ENCODE assay signal across 20 cellular contexts in genomic region chr9:95094002-95094401, GRCh38.
DNase-seq lines count a peak whose midpoint lies in the region; ATAC-seq and TF ChIP-seq lines count a peak whose summit lies in the region.
"Had no signal": no experiment of that assay in that cellular context is flagged by ENCODE, and none has a peak within 500 bp of the region (broad histone marks: within the 10 kb centered on the region; RNA-seq: fewer than 3 reads in every experiment).

No MANE protein-coding gene starts in this region.

- TF ChIP-seq CTCF in nephron (IDR thresholded peaks at IDR 0.05; ENCODE audit: unreplicated experiment in 3 of 3) = no peak
- TF ChIP-seq CTCF in stomach (IDR thresholded peaks at IDR 0.05) = no peak
- TF ChIP-seq CTCF in chondrocyte (IDR thresholded peaks at IDR 0.05) = no peak

- H3K4me2 ChIP-seq in BLaER1 treated with 17β-estradiol and CSF1 and Interleukin-3, amounts not matched to agents 10 nM and 100 nM = peak overlapping the region; percentile 72 to 94 (median 87)
- H3K4me2 ChIP-seq in mesendoderm (ENCODE audit: low read length) = no peak overlapping the region

- no peak overlapping the region for H3K56ac ChIP-seq in mesendoderm (ENCODE audit: low read length)

- H3K27me3 Mint-ChIP-seq in nephron (ENCODE audit: low read depth) = no peaks in the 10 kb centered on the region
- H3K27me3 Mint-ChIP-seq in chondrocyte (ENCODE audit: low read depth) = no peaks in the 10 kb centered on the region
- H3K27me3 Mint-ChIP-seq: activated CD8-positive, alpha-beta T cell treated with anti-CD3 and anti-CD28 coated beads for 36 hours; activated T-cell treated with anti-CD3 and anti-CD28 coated beads, Interleukin-2, amount 50 U/mL, for 24 hours; CD4-positive, CD25-positive, alpha-beta regulatory T cell; stimulated activated naive CD8-positive, alpha-beta T cell treated with anti-CD3 and anti-CD28 coated beads, Interleukin-15, Interleukin-2, amounts not matched to agents 100 ng/mL and 50 ng/mL, for 24 hours had no signal

- H3K4ac ChIP-seq in mesendoderm (ENCODE audit: low read depth, low read length) = no peak overlapping the region

- H3K4me3 Mint-ChIP-seq in nephron (no peak overlapping the region), chondrocyte (ENCODE audit: unreplicated experiment) (no peak overlapping the region)
- H3K4me3 Mint-ChIP-seq: activated CD8-positive, alpha-beta T cell treated with anti-CD3 and anti-CD28 coated beads for 36 hours; activated T-cell treated with anti-CD3 and anti-CD28 coated beads, Interleukin-2, amount 50 U/mL, for 24 hours; CD4-positive, CD25-positive, alpha-beta regulatory T cell; stimulated activated naive CD8-positive, alpha-beta T cell treated with anti-CD3 and anti-CD28 coated beads, Interleukin-15, Interleukin-2, amounts not matched to agents 100 ng/mL and 50 ng/mL, for 24 hours had no signal

- H3K9me3 ChIP-seq in BLaER1 treated with 17β-estradiol and CSF1 and Interleukin-3, amounts not matched to agents 10 nM and 100 nM (replicated peaks in 1 of 11) = no peaks in the 10 kb centered on the region; a peak in 1 of 22 replicates
- H3K9me3 ChIP-seq in stomach = no peaks in the 10 kb centered on the region
- H3K9me3 ChIP-seq: ovary had no signal

- no peak for TF ChIP-seq POLR2A in stomach (IDR thresholded peaks at IDR 0.05)

- H3K23ac ChIP-seq in mesendoderm (ENCODE audit: low read length) = no peak overlapping the region

- H2BK5ac ChIP-seq in mesendoderm (ENCODE audit: low read length) = no peak overlapping the region

- peaks cover 0 to 27% (median 10%) of the 10 kb centered on the region in 11 experiments; a peak in 10 of 22 replicates for H4K20me1 ChIP-seq in BLaER1 treated with 17β-estradiol and CSF1 and Interleukin-3, amounts not matched to agents 10 nM and 100 nM

- H3K18ac ChIP-seq in mesendoderm (ENCODE audit: low read length) = no peak overlapping the region

- no peak overlapping the region for H3K4me3 ChIP-seq in BLaER1 treated with 17β-estradiol and CSF1 and Interleukin-3, amounts not matched to agents 10 nM and 100 nM
- no peak overlapping the region for H3K4me3 ChIP-seq in stomach
- no peak overlapping the region for H3K4me3 ChIP-seq in mesendoderm (ENCODE audit: low read length)
- H3K4me3 ChIP-seq: lung, ovary had no signal

- H3K36me3 Mint-ChIP-seq in nephron (ENCODE audit: low read depth) (peaks cover 36% of the 10 kb centered on the region), chondrocyte (ENCODE audit: low read depth) (peaks cover 10% of the 10 kb centered on the region)
- H3K36me3 Mint-ChIP-seq: CD4-positive, CD25-positive, alpha-beta regulatory T cell had no signal

- TF ChIP-seq EP300 in stomach (IDR thresholded peaks at IDR 0.05) = no peak

- H4K5ac ChIP-seq in mesendoderm (ENCODE audit: low read length) = no peak overlapping the region

- H3K9ac ChIP-seq in BLaER1 treated with 17β-estradiol and CSF1 and Interleukin-3, amounts not matched to agents 10 nM and 100 nM = 0 out of 22 replicates have a peak overlapping the region, but pooled peaks of 1 of the 11 experiments have one; percentile 17
- H3K9ac ChIP-seq in mesendoderm (ENCODE audit: low read length) = no peak overlapping the region

- intact Hi-C loops in stomach (cut with DNase I; ENCODE audit: low total_unique reads) = no loop called here

- 75 to 91% (median 87%) methylated on average over 10 of the region's 10 CpGs for WGBS in stomach, 5 donors
- no CpG with 5 or more reads among the region's 10 CpGs for WGBS in mesendoderm (ENCODE audit: extremely low coverage, insufficient coverage, low lambda C conversion rate)

- H3K79me2 ChIP-seq in mesendoderm (ENCODE audit: control insufficient read depth, insufficient read depth, low read length) = no peaks in the 10 kb centered on the region

- peaks cover 48 to 87% (median 81%) of the 10 kb centered on the region in 10 experiments for H3K4me1 ChIP-seq in BLaER1 treated with 17β-estradiol and CSF1 and Interleukin-3, amounts not matched to agents 10 nM and 100 nM
- H3K4me1 ChIP-seq in stomach = peaks cover 49 to 97% (median 78%) of the 10 kb centered on the region in 4 donors
- H3K4me1 ChIP-seq in mesendoderm (ENCODE audit: control insufficient read depth, low read depth, low read length) = peaks cover 3% of the 10 kb centered on the region

- DNase-seq in stomach (no peak), mesendoderm (no peak), NCI-H2196 treated with DMSO at 0.1 percent for 48 hours (lab: John Stamatoyannopoulos, UW; ENCODE audit: unreplicated experiment) (no peak), chondrocyte (ENCODE audit: low spot score) (no peak)
- DNase-seq: activated CD8-positive, alpha-beta T cell treated with anti-CD3 and anti-CD28 coated beads for 36 hours; activated naive CD4-positive, alpha-beta T cell treated with Interleukin-2 at 50 U/mL for 16 hours; activated T-cell treated with anti-CD3 and anti-CD28 coated beads, Interleukin-2, amount 50 U/mL, for 24 hours; CD4-positive, CD25-positive, alpha-beta regulatory T cell; effector memory CD4-positive, alpha-beta T cell; NCI-H1105; NCI-H510A; ovary; RPMI8226; stimulated activated CD4-positive, alpha-beta T cell treated with anti-CD3 and anti-CD28 coated beads, Interleukin-2, amount 100 ng/mL, for 48 hours had no signal

- no peak overlapping the region for H4K8ac ChIP-seq in mesendoderm (ENCODE audit: low read depth, low read length)

- H3K27ac Mint-ChIP-seq in nephron (peak overlapping the region; percentile 86 to 92 (median 91)), chondrocyte (ENCODE audit: unreplicated experiment) (no peak overlapping the region)
- H3K27ac Mint-ChIP-seq: activated CD8-positive, alpha-beta T cell treated with anti-CD3 and anti-CD28 coated beads for 36 hours; activated T-cell treated with anti-CD3 and anti-CD28 coated beads, Interleukin-2, amount 50 U/mL, for 24 hours; stimulated activated naive CD8-positive, alpha-beta T cell treated with anti-CD3 and anti-CD28 coated beads, Interleukin-15, Interleukin-2, amounts not matched to agents 100 ng/mL and 50 ng/mL, for 24 hours had no signal

- no peak overlapping the region for H2AK5ac ChIP-seq in mesendoderm (ENCODE audit: low read length)

- H3K4me1 Mint-ChIP-seq in nephron (peaks cover 84% of the 10 kb centered on the region), chondrocyte (ENCODE audit: low read depth) (peaks cover 95% of the 10 kb centered on the region)

- H2BK15ac ChIP-seq in mesendoderm (replicated peaks; ENCODE audit: low read depth) = no peak overlapping the region

- ATAC-seq in HG03520 (IDR thresholded peaks at IDR 0.05; ENCODE audit: unreplicated experiment) = no peak
- ATAC-seq: activated CD8-positive, alpha-beta T cell treated with anti-CD3 and anti-CD28 coated beads for 36 hours had no signal

- no peak overlapping the region for H2BK120ac ChIP-seq in mesendoderm (ENCODE audit: low read depth, low read length)

- H3K36me3 ChIP-seq in BLaER1 treated with 17β-estradiol and CSF1 and Interleukin-3, amounts not matched to agents 10 nM and 100 nM = no peaks in the 10 kb centered on the region
- H3K36me3 ChIP-seq in stomach = peaks cover 0 to 11% (median 2%) of the 10 kb centered on the region in 4 donors
- no peaks in the 10 kb centered on the region for H3K36me3 ChIP-seq in mesendoderm (ENCODE audit: control insufficient read depth, insufficient read depth, low read length)
- H3K36me3 ChIP-seq: ovary had no signal

- H3K27ac ChIP-seq in BLaER1 treated with 17β-estradiol and CSF1 and Interleukin-3, amounts not matched to agents 10 nM and 100 nM = peak overlapping the region in 2 of 11 experiments; percentile 17 to 80; a peak in 2 of 22 replicates
- H3K27ac ChIP-seq in cingulate gyrus (ENCODE audit: low read depth, low read length) (peak overlapping the region; percentile 73), stomach (peak overlapping the region in 4 of 5 donors; percentile 22 to 91 (median 83)), mesendoderm (ENCODE audit: low read depth, low read length) (no peak overlapping the region)
- H3K27ac ChIP-seq: ovary had no signal

- H3K27me3 ChIP-seq in BLaER1 treated with 17β-estradiol and CSF1 and Interleukin-3, amounts not matched to agents 10 nM and 100 nM = no peaks in the 10 kb centered on the region; a peak in 1 of 22 replicates
- H3K27me3 ChIP-seq in stomach (no peaks in the 10 kb centered on the region), mesendoderm (ENCODE audit: insufficient read depth, low read length, poor library complexity) (no peaks in the 10 kb centered on the region)
- H3K27me3 ChIP-seq: ovary had no signal

- no peaks in the 10 kb centered on the region for H3K9me3 Mint-ChIP-seq in nephron
- no peaks in the 10 kb centered on the region for H3K9me3 Mint-ChIP-seq in chondrocyte (ENCODE audit: low read depth)
- H3K9me3 Mint-ChIP-seq: activated CD8-positive, alpha-beta T cell treated with anti-CD3 and anti-CD28 coated beads for 36 hours; activated T-cell treated with anti-CD3 and anti-CD28 coated beads, Interleukin-2, amount 50 U/mL, for 24 hours; CD4-positive, CD25-positive, alpha-beta regulatory T cell; stimulated activated naive CD8-positive, alpha-beta T cell treated with anti-CD3 and anti-CD28 coated beads, Interleukin-15, Interleukin-2, amounts not matched to agents 100 ng/mL and 50 ng/mL, for 24 hours had no signal

- H3K79me1 ChIP-seq in mesendoderm (ENCODE audit: low read length) = no peaks in the 10 kb centered on the region
